8 cellular contexts compared by ENCODE assay signal in the genomic region with DNA sequence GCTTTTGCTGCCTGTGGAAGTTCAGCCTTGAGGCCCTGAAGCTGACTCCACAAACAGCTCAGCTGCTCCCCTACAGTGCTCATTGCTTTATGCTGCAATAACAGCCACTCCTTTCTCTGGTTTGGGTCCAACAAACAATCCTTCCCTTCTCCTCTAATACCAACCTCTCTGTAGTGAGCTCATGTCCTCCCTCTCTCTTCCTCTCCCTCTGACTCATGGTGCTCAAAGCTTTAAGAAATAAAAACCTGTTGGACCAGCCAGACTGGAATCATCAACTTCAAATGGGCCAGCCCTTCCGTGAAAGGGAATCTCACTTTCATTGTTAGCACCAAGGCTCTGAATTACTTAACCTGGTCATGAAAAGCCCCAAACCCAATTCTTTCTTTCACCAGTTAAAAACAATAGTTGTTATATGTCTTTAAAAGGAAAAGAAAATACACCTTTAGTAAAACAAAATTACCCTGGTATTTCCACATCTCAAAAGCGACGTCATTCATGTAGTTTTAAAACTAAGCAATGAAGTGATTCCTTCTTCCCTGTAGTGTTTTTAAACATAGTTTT.
A peak's percentile ranks its signal among the peaks of the same experiment; 100 is the strongest.
DNase-seq lines count a peak whose midpoint lies in the region; ATAC-seq, FAIRE-seq and TF ChIP-seq lines count a peak whose summit lies in the region.

No MANE protein-coding gene starts in this region.

- no peak overlapping the region for H2BK12ac ChIP-seq in mesenchymal stem cell (ENCODE audit: low read length in 2 of 2)

- H3K27ac ChIP-seq in K562 (ENCODE audit: extremely low read depth, low read depth, low read length): no peak overlapping the region
- H3K27ac ChIP-seq in mesenchymal stem cell (ENCODE audit: low read length, poor library complexity, severe bottlenecking): no peak overlapping the region

- H3K27me3 ChIP-seq in K562 (ENCODE audit: control insufficient read depth in 2 of 2, insufficient read depth in 2 of 2, low read length in 2 of 2): no peaks in the 10 kb centered on the region
- H3K27me3 ChIP-seq in mesenchymal stem cell (ENCODE audit: control insufficient read depth in 1 of 2, insufficient read depth in 1 of 2, low read length in 2 of 2): no peaks in the 10 kb centered on the region

- BruUV-seq in K562 (replicated peaks; lab: Mats Ljungman, UMichigan): no TSS peak

- H4K91ac ChIP-seq in mesenchymal stem cell (ENCODE audit: low read length): no peak overlapping the region

- H2BK5ac ChIP-seq in mesenchymal stem cell (ENCODE audit: low read depth, low read length, poor library complexity, severe bottlenecking): no peak overlapping the region

- ATAC-seq in GM21381 (IDR thresholded peaks at IDR 0.05; ENCODE audit: unreplicated experiment) (peak; percentile 59), K562 (no peak)

- H3K9ac ChIP-seq in K562 (ENCODE audit: insufficient read depth in 1 of 2, low read depth in 2 of 2, low read length in 2 of 2) (no peak overlapping the region), mesenchymal stem cell (ENCODE audit: low read length) (peak overlapping the region; percentile 89)

- no peak overlapping the region for H3K4me3 ChIP-seq in AG10803 (ENCODE audit: low read length)
- no peak overlapping the region for H3K4me3 ChIP-seq in K562
- H3K4me3 ChIP-seq in mesenchymal stem cell (ENCODE audit: insufficient read depth in 1 of 2, low read depth in 1 of 2, low read length in 2 of 2): peak overlapping the region in 1 of 2 experiments; percentile 62

- no peak; the same call in 1 of the 2 replicates for TF ChIP-seq CTCF in AG10803 (conservative IDR thresholded peaks at IDR 0.05; ENCODE audit: low read length)
- no peak for TF ChIP-seq CTCF in K562 (IDR thresholded peaks at IDR 0.05 in 2 of 3, conservative IDR thresholded peaks at IDR 0.05 in 1 of 3; ENCODE audit: insufficient read depth in 2 of 3, low read depth in 1 of 3, low read length in 3 of 3)

- no peak overlapping the region for H2AK5ac ChIP-seq in mesenchymal stem cell (ENCODE audit: low read length, severe bottlenecking)

- no peaks in the 10 kb centered on the region for H3K36me3 ChIP-seq in K562 (ENCODE audit: control insufficient read depth, insufficient read depth, low read length)
- no peaks in the 10 kb centered on the region for H3K36me3 ChIP-seq in mesenchymal stem cell (ENCODE audit: control insufficient read depth in 1 of 2, insufficient read depth in 2 of 2, low read depth in 1 of 2, low read length in 2 of 2)

- H3K9me3 ChIP-seq in K562 (replicated peaks; ENCODE audit: control insufficient read depth, insufficient read depth, low read depth, low read length): no peaks in the 10 kb centered on the region
- no peaks in the 10 kb centered on the region for H3K9me3 ChIP-seq in mesenchymal stem cell (ENCODE audit: control insufficient read depth, low read length)

- H3K9me1 ChIP-seq in K562 (ENCODE audit: control insufficient read depth, insufficient read depth, low read length): no peaks in the 10 kb centered on the region

- H3K4me1 ChIP-seq in K562 (replicated peaks in 1 of 2; ENCODE audit: control insufficient read depth in 2 of 2, insufficient read depth in 2 of 2, low read length in 2 of 2): no peaks in the 10 kb centered on the region; a peak in 1 of 5 replicates
- H3K4me1 ChIP-seq in mesenchymal stem cell (ENCODE audit: control insufficient read depth, insufficient read depth, low read depth, low read length): no peaks in the 10 kb centered on the region

- no peak overlapping the region for H2BK120ac ChIP-seq in mesenchymal stem cell (ENCODE audit: low read depth, low read length)

- no peak for TF ChIP-seq POLR2A in K562 (conservative IDR thresholded peaks at IDR 0.05)

- in situ Hi-C loops in K562 (cut with MboI): no loop called here

- no peak overlapping the region for H3K23ac ChIP-seq in mesenchymal stem cell (ENCODE audit: low read length in 2 of 2)

- H3K79me1 ChIP-seq in mesenchymal stem cell (replicated peaks; ENCODE audit: low read length, poor library complexity, severe bottlenecking): no peaks in the 10 kb centered on the region

- peak overlapping the region in 1 of 2 experiments; percentile 52 for H3K18ac ChIP-seq in mesenchymal stem cell (ENCODE audit: low read depth in 1 of 2, low read length in 2 of 2)

- POLR2A ChIA-PET in K562 (lab: Yijun Ruan, JAX): interaction anchor here (1.3 to 1.5 kb wide), 2 partner anchors 10 to 15 kb away, joined by 3 to 4 read pairs; no protein-coding TSS in a partner anchor

- no peak overlapping the region for H2BK15ac ChIP-seq in mesenchymal stem cell (ENCODE audit: low read depth, poor library complexity, severe bottlenecking)

- FAIRE-seq in K562 (lab: Jason Lieb, UNC): no peak

- 0 out of 4 replicates have a peak, but pooled peaks of 1 of the 2 experiments have one; percentile 2 for TF ChIP-seq RAD21 in K562 (CRISPR knock-in tag; conservative IDR thresholded peaks at IDR 0.05 in 1 of 2, IDR thresholded peaks at IDR 0.05 in 1 of 2)

- WGBS in K562 (ENCODE audit: insufficient coverage, low coverage, missing lambda C conversion rate): 13% methylated on average over 3 of the region's 3 CpGs
- WGBS in mesenchymal stem cell: 65% methylated on average over 3 of the region's 3 CpGs

- no peak for TF ChIP-seq EP300 in K562 (IDR thresholded peaks at IDR 0.05; ENCODE audit: low read length)

- H4K20me1 ChIP-seq in K562 (replicated peaks; ENCODE audit: control insufficient read depth, insufficient read depth, low read length): no peaks in the 10 kb centered on the region

- CTCF ChIA-PET in K562 (lab: Yijun Ruan, JAX; ENCODE audit: low intra/inter-chr PET ratio): no interaction called here

- intact Hi-C loops in K562 (cut with micrococcal nuclease): no loop called here

- peak overlapping the region in 1 of 2 experiments; percentile 28 for H3K4ac ChIP-seq in mesenchymal stem cell (ENCODE audit: low read depth in 1 of 2, low read length in 2 of 2)

- H3K4me2 ChIP-seq in K562 (ENCODE audit: insufficient read depth, low read length): no peak overlapping the region
- H3K4me2 ChIP-seq in mesenchymal stem cell (ENCODE audit: low read length, poor library complexity, severe bottlenecking): no peak overlapping the region

- H3K14ac ChIP-seq in mesenchymal stem cell (ENCODE audit: low read length in 2 of 2): no peak overlapping the region

- DNase-seq in AG10803 (ENCODE audit: low read depth): peak; percentile 93
- DNase-seq in NCI-H1048 (lab: John Stamatoyannopoulos, UW): peak; percentile 12
- DNase-seq in K562 (ENCODE audit: extremely low read depth in 1 of 4, low spot score in 3 of 4): no peak
- peak; percentile 74 for DNase-seq in mesenchymal stem cell
- no peak for DNase-seq in putamen (ENCODE audit: low spot score)
- DNase-seq in effector CD4-positive, alpha-beta T cell: no peak
- no peak for DNase-seq in NCI-H1092 (lab: John Stamatoyannopoulos, UW)

- no peak overlapping the region for H4K8ac ChIP-seq in mesenchymal stem cell (ENCODE audit: low read length)

- no peaks in the 10 kb centered on the region for H3K79me2 ChIP-seq in K562 (ENCODE audit: control insufficient read depth, insufficient read depth, low read length)

- H2AFZ ChIP-seq in K562 (ENCODE audit: low read depth, low read length) (no peak overlapping the region), mesenchymal stem cell (ENCODE audit: low read depth, low read length) (peak overlapping the region; percentile 61)

TF ChIP-seq in K562, 482 proteins besides CTCF, POLR2A, EP300 and RAD21:
- TF ChIP-seq CEBPG (CRISPR knock-in tag; IDR thresholded peaks at IDR 0.05) (no peak), CEBPG (tag; conservative IDR thresholded peaks at IDR 0.05 in 1 of 2, IDR thresholded peaks at IDR 0.05 in 1 of 2) (peak in 1 of 2 experiments; percentile 64; a peak in 1 of 4 replicates), NRF1 (conservative IDR thresholded peaks at IDR 0.05 in 1 of 2, IDR thresholded peaks at IDR 0.05 in 1 of 2) (no peak), GABPA (tag; conservative IDR thresholded peaks at IDR 0.05; ENCODE audit: low read depth) (0 out of 2 replicates have a peak, but pooled peaks have one; percentile 2), ZNF311 (CRISPR knock-in tag; IDR thresholded peaks at IDR 0.05) (peak; percentile 26; the same call in 1 of the 2 replicates), ZNF589 (CRISPR knock-in tag; IDR thresholded peaks at IDR 0.05; ENCODE audit: low read depth) (peak; percentile 12; the same call in 1 of the 2 replicates)
- TF ChIP-seq, protein P1, sequence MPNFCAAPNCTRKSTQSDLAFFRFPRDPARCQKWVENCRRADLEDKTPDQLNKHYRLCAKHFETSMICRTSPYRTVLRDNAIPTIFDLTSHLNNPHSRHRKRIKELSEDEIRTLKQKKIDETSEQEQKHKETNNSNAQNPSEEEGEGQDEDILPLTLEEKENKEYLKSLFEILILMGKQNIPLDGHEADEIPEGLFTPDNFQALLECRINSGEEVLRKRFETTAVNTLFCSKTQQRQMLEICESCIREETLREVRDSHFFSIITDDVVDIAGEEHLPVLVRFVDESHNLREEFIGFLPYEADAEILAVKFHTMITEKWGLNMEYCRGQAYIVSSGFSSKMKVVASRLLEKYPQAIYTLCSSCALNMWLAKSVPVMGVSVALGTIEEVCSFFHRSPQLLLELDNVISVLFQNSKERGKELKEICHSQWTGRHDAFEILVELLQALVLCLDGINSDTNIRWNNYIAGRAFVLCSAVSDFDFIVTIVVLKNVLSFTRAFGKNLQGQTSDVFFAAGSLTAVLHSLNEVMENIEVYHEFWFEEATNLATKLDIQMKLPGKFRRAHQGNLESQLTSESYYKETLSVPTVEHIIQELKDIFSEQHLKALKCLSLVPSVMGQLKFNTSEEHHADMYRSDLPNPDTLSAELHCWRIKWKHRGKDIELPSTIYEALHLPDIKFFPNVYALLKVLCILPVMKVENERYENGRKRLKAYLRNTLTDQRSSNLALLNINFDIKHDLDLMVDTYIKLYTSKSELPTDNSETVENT (CRISPR knock-in tag; IDR thresholded peaks at IDR 0.05): no peak

Comparison
In these comparisons a context has a peak if more than half of its experiments do, and no peak if none do; other contexts are left out.
1. DNase-seq: peak in AG10803 (single experiment), NCI-H1048 (single experiment) and mesenchymal stem cell (single experiment); none in K562 (0 of 4), putamen (single experiment), effector CD4-positive, alpha-beta T cell (single experiment) and NCI-H1092 (single experiment).